ENCODE assay signal across 13 cellular contexts in genomic region chr2:20583425-20583881, GRCh38.
A peak's percentile ranks its signal among the peaks of the same experiment; 100 is the strongest.
DNase-seq lines count a peak whose midpoint lies in the region; ATAC-seq and TF ChIP-seq lines count a peak whose summit lies in the region.
"Had no signal": no experiment of that assay in that cellular context is flagged by ENCODE, and none has a peak within 500 bp of the region (broad histone marks: within the 10 kb centered on the region; RNA-seq: fewer than 3 reads in every experiment).

No MANE protein-coding gene starts in this region.

- no peaks in the 10 kb centered on the region; a peak in 1 of 22 replicates for H4K20me1 ChIP-seq in BLaER1 treated with 17β-estradiol and CSF1 and Interleukin-3, amounts not matched to agents 10 nM and 100 nM

- H3K27me3 ChIP-seq in BLaER1 treated with 17β-estradiol and CSF1 and Interleukin-3, amounts not matched to agents 10 nM and 100 nM, result peaks cover 0 to 15% (median 0%) of the 10 kb centered on the region in 11 experiments; a peak in 4 of 22 replicates
- no peaks in the 10 kb centered on the region for H3K27me3 ChIP-seq in skeletal muscle satellite cell (ENCODE audit: control insufficient read depth, insufficient read depth, low read length)

- no peaks in the 10 kb centered on the region for H3K36me3 ChIP-seq in BLaER1 treated with 17β-estradiol and CSF1 and Interleukin-3, amounts not matched to agents 10 nM and 100 nM
- H3K36me3 ChIP-seq in skeletal muscle satellite cell (ENCODE audit: insufficient read depth, low read length), result no peaks in the 10 kb centered on the region

- H3K4me3 Mint-ChIP-seq in WTC11, result no peak overlapping the region
- H3K4me3 Mint-ChIP-seq: activated naive CD4-positive, alpha-beta T cell treated with anti-CD3 and anti-CD28 coated beads for 36 hours; stimulated activated naive CD8-positive, alpha-beta T cell treated with anti-CD3 and anti-CD28 coated beads, Interleukin-15, Interleukin-2, amounts not matched to agents 100 ng/mL and 50 ng/mL, for 24 hours had no signal

- H3K4me2 ChIP-seq in BLaER1 treated with 17β-estradiol and CSF1 and Interleukin-3, amounts not matched to agents 10 nM and 100 nM, result peak overlapping the region in 7 of 11 experiments; percentile 15 to 61 (median 45); a peak in 12 of 22 replicates
- H3K4me2 ChIP-seq in skeletal muscle satellite cell (ENCODE audit: low read length), result peak overlapping the region; percentile 72

- in situ Hi-C loops in KBM-7 (cut with MboI; ENCODE audit: low pct_unique_long_range_greater_than_20kb, low sequenced_read_pairs), result no loop called here

- H3K4me1 Mint-ChIP-seq in WTC11, result peaks cover 21% of the 10 kb centered on the region

- H3K4me1 ChIP-seq in BLaER1 treated with 17β-estradiol and CSF1 and Interleukin-3, amounts not matched to agents 10 nM and 100 nM, result peaks cover 16 to 74% (median 62%) of the 10 kb centered on the region in 10 experiments
- H3K4me1 ChIP-seq in skeletal muscle satellite cell (ENCODE audit: control insufficient read depth, insufficient read depth, low read length), result peaks cover 41% of the 10 kb centered on the region

- H3K36me3 Mint-ChIP-seq in WTC11, result no peaks in the 10 kb centered on the region

- peaks cover 6% of the 10 kb centered on the region; the same call in 1 of the 2 replicates for H3K9me3 Mint-ChIP-seq in WTC11
- H3K9me3 Mint-ChIP-seq: stimulated activated naive CD8-positive, alpha-beta T cell treated with anti-CD3 and anti-CD28 coated beads, Interleukin-15, Interleukin-2, amounts not matched to agents 100 ng/mL and 50 ng/mL, for 24 hours had no signal

- ATAC-seq in WTC11 (no peak), GM21360 (IDR thresholded peaks at IDR 0.05; ENCODE audit: unreplicated experiment) (no peak), HG03025 (IDR thresholded peaks at IDR 0.05; ENCODE audit: low FRiP score, unreplicated experiment) (no peak)

- POLR2A ChIA-PET in WTC11 (lab: Charles Lee), result interaction anchor here (1.9 kb wide), 1 partner anchor 137 kb away, joined by 7 read pairs; the partner anchor contains the start of gene RHOB

- H3K27ac ChIP-seq in BLaER1 treated with 17β-estradiol and CSF1 and Interleukin-3, amounts not matched to agents 10 nM and 100 nM, result no peak overlapping the region
- H3K27ac ChIP-seq: HL-60 had no signal

- DNase-seq in WTC11 (ENCODE audit: low spot score) (no peak), kidney tubule cell (ENCODE audit: low spot score) (peak; percentile 27), A172 (ENCODE audit: low spot score) (no peak), KBM-7 (no peak)
- DNase-seq: activated naive CD4-positive, alpha-beta T cell treated with anti-CD3 and anti-CD28 coated beads for 36 hours; NCI-H2081 treated with DMSO at 0.1 percent for 48 hours; NCI-H82 had no signal

- TF ChIP-seq CTCF in WTC11 (IDR thresholded peaks at IDR 0.05), result no peak

- H3K9ac ChIP-seq in BLaER1 treated with 17β-estradiol and CSF1 and Interleukin-3, amounts not matched to agents 10 nM and 100 nM, result no peak overlapping the region
- peak overlapping the region; percentile 41 for H3K9ac ChIP-seq in skeletal muscle satellite cell (ENCODE audit: low read depth, low read length)

- H3K9me3 ChIP-seq in BLaER1 treated with 17β-estradiol and CSF1 and Interleukin-3, amounts not matched to agents 10 nM and 100 nM (replicated peaks in 1 of 11), result peaks cover 7 to 15% (median 11%) of the 10 kb centered on the region in 11 experiments
- H3K9me3 ChIP-seq in skeletal muscle satellite cell (replicated peaks; ENCODE audit: low read length), result no peaks in the 10 kb centered on the region

- CTCF ChIA-PET in WTC11 (lab: Charles Lee), result interaction anchor here (1.0 kb wide), 1 partner anchor 21 kb away, joined by 4 read pairs; no protein-coding TSS in a partner anchor

- peaks cover 3% of the 10 kb centered on the region for H3K27me3 Mint-ChIP-seq in WTC11 (ENCODE audit: low read depth)
- H3K27me3 Mint-ChIP-seq: stimulated activated naive CD8-positive, alpha-beta T cell treated with anti-CD3 and anti-CD28 coated beads, Interleukin-15, Interleukin-2, amounts not matched to agents 100 ng/mL and 50 ng/mL, for 24 hours had no signal

- H3K4me3 ChIP-seq in BLaER1 treated with 17β-estradiol and CSF1 and Interleukin-3, amounts not matched to agents 10 nM and 100 nM, result no peak overlapping the region
- H3K4me3 ChIP-seq in skeletal muscle satellite cell (ENCODE audit: low read length), result no peak overlapping the region

- no peak overlapping the region for H3K27ac Mint-ChIP-seq in WTC11
- H3K27ac Mint-ChIP-seq: activated naive CD4-positive, alpha-beta T cell treated with anti-CD3 and anti-CD28 coated beads for 36 hours; stimulated activated naive CD8-positive, alpha-beta T cell treated with anti-CD3 and anti-CD28 coated beads, Interleukin-15, Interleukin-2, amounts not matched to agents 100 ng/mL and 50 ng/mL, for 24 hours had no signal

TF ChIP-seq in WTC11, 78 proteins besides CTCF, POLR2A, EP300 and RAD21:
- TF ChIP-seq ZBTB21 (CRISPR knock-in tag; IDR thresholded peaks at IDR 0.05; ENCODE audit: borderline replicate concordance) (no peak), ZNF263 (CRISPR knock-in tag; IDR thresholded peaks at IDR 0.05; ENCODE audit: low read depth) (no peak), NR1H2 (CRISPR knock-in tag; IDR thresholded peaks at IDR 0.05) (no peak)
- TF ChIP-seq, protein P1, sequence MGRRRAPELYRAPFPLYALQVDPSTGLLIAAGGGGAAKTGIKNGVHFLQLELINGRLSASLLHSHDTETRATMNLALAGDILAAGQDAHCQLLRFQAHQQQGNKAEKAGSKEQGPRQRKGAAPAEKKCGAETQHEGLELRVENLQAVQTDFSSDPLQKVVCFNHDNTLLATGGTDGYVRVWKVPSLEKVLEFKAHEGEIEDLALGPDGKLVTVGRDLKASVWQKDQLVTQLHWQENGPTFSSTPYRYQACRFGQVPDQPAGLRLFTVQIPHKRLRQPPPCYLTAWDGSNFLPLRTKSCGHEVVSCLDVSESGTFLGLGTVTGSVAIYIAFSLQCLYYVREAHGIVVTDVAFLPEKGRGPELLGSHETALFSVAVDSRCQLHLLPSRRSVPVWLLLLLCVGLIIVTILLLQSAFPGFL (CRISPR knock-in tag; IDR thresholded peaks at IDR 0.05; ENCODE audit: borderline replicate concordance), result 0 out of 2 replicates have a peak, but pooled peaks have one; percentile 43
